In the genomic region with DNA sequence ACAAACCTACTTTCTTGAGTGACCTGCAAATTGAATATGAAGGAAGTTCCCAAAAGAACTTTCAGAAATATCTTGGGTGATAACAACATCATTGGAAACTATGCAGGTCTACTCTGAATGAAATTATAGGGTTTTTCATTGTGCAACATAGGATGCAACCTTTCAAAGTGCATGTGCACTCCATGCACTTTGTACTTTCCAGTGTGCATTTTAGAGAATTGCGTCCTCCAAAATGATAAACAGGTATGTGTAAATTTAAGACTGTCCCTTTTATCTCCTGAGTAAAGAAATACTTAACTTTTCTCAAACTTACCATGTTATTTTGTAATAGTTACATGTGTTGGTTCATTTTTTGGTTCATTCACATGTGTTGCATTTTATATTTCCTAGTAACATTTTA, we compare ENCODE assay signal across 25 cellular contexts. TPM values are rescaled to one million over a fixed set of nuclear protein-coding genes. Genes with fewer than 3 reads are reported as not detected.
DNase-seq lines count a peak whose midpoint lies in the region; ATAC-seq, FAIRE-seq and TF ChIP-seq lines count a peak whose summit lies in the region.
"Had no signal": no experiment of that assay in that cellular context is flagged by ENCODE, and none has a peak within 500 bp of the region (broad histone marks: within the 10 kb centered on the region; RNA-seq: fewer than 3 reads in every experiment).

No MANE protein-coding gene starts in this region.

- dilution Hi-C loops in IMR-90 (cut with HindIII; ENCODE audit: low sequenced_read_pairs, unreplicated experiment): no loop called here

- H3K4me2 ChIP-seq in IMR-90 (ENCODE audit: low read depth, low read length) (no peak overlapping the region), HepG2 (ENCODE audit: low read depth, low read length) (peak overlapping the region; percentile 21; the same call in 1 of the 2 replicates)
- H3K4me2 ChIP-seq: BLaER1 had no signal

- BruUV-seq in IMR-90 (replicated peaks; lab: Mats Ljungman, UMichigan) (no TSS peak), HepG2 (replicated peaks; lab: Mats Ljungman, UMichigan) (no TSS peak)

- no peak overlapping the region for H4K91ac ChIP-seq in IMR-90 (ENCODE audit: insufficient read depth, low read depth, low read length)

- ATAC-seq in IMR-90 (ENCODE audit: low read depth) (no peak), HepG2 (0 out of 3 replicates have a peak, but pooled peaks have one; percentile 3), right lobe of liver (peak; percentile 60 to 72 (median 66)), GM18498 (IDR thresholded peaks at IDR 0.05; ENCODE audit: unreplicated experiment) (no peak), GM21619 (IDR thresholded peaks at IDR 0.05; ENCODE audit: unreplicated experiment) (no peak)
- ATAC-seq: GM12878 had no signal

- H3K18ac ChIP-seq in IMR-90 (ENCODE audit: low read depth, low read length): no peak overlapping the region

- H2BK20ac ChIP-seq in IMR-90 (ENCODE audit: low read depth, low read length): no peak overlapping the region

- H3K4me1 ChIP-seq in IMR-90 (ENCODE audit: control insufficient read depth, insufficient read depth, low read length) (no peaks in the 10 kb centered on the region), HepG2 (ENCODE audit: insufficient read depth, low read length) (peaks cover 50% of the 10 kb centered on the region), right lobe of liver (peaks cover 0 to 44% (median 14%) of the 10 kb centered on the region in 4 donors)
- H3K4me1 ChIP-seq: BE2C, BLaER1, Caco-2 had no signal

- no peak overlapping the region for H2BK5ac ChIP-seq in IMR-90 (ENCODE audit: low read depth, low read length, poor library complexity, severe bottlenecking)

- TF ChIP-seq RAD21 in IMR-90 (IDR thresholded peaks at IDR 0.05; ENCODE audit: low read length) (no peak), HepG2 (CRISPR knock-in tag; IDR thresholded peaks at IDR 0.05) (no peak)

- in situ Hi-C loops in IMR-90 (cut with MboI; ENCODE audit: low sequenced_read_pairs) (no loop called here), HepG2 (cut with HindIII; ENCODE audit: extremely low pct_ligation_motif_present, low pct_unique_long_range_greater_than_20kb) (no loop called here)

- H3K4ac ChIP-seq in IMR-90 (ENCODE audit: low read depth, low read length): no peak overlapping the region

- H4K20me1 ChIP-seq in IMR-90 (ENCODE audit: insufficient read depth, low read length) (peaks cover 19% of the 10 kb centered on the region; the same call in 1 of the 2 replicates), HepG2 (ENCODE audit: insufficient read depth, low read length) (no peaks in the 10 kb centered on the region)

- H4K5ac ChIP-seq in IMR-90 (ENCODE audit: low read depth, low read length): no peak overlapping the region

- H3K79me2 ChIP-seq in HepG2 (ENCODE audit: insufficient read depth, low read length): no peaks in the 10 kb centered on the region

- H2BK15ac ChIP-seq in IMR-90 (ENCODE audit: low read depth, low read length): no peak overlapping the region

- intact Hi-C loops in IMR-90 (cut with micrococcal nuclease): no loop called here
- intact Hi-C loops in HepG2 (cut with micrococcal nuclease; ENCODE audit: unreplicated experiment): no loop called here
- intact Hi-C loops in right lobe of liver (cut with DNase I): no loop called here

- H3K9ac ChIP-seq in IMR-90 (ENCODE audit: low read depth, low read length) (no peak overlapping the region), HepG2 (ENCODE audit: insufficient read depth, low read depth, low read length) (no peak overlapping the region)
- H3K9ac ChIP-seq: BLaER1 had no signal

- POLR2A ChIA-PET in IMR-90 (lab: Charles Lee; ENCODE audit: unreplicated experiment): no interaction called here
- POLR2A ChIA-PET in HepG2 (lab: Yijun Ruan, JAX): interaction anchor here (2.0 to 3.3 kb wide), 2 partner anchors 13 to 29 kb away, joined by 7 to 24 read pairs; a partner anchor contains a TSS

- H3K23ac ChIP-seq in IMR-90 (ENCODE audit: low read depth, low read length): no peak overlapping the region

- H3K4me3 ChIP-seq in IMR-90 (ENCODE audit: insufficient read depth, low read depth, low read length): no peak overlapping the region
- H3K4me3 ChIP-seq in HepG2 (replicated peaks in 1 of 3; ENCODE audit: insufficient read depth in 1 of 3, low read depth in 2 of 3, low read length in 3 of 3): no peak overlapping the region
- H3K4me3 ChIP-seq in right lobe of liver: no peak overlapping the region
- H3K4me3 ChIP-seq: BLaER1, GM12878 had no signal

- no peak overlapping the region for H2AK9ac ChIP-seq in IMR-90 (replicated peaks; ENCODE audit: low read depth, low read length, poor library complexity)

- H3K27me3 ChIP-seq in IMR-90 (ENCODE audit: control insufficient read depth, insufficient read depth, low read length) (no peaks in the 10 kb centered on the region), HepG2 (ENCODE audit: control insufficient read depth in 1 of 2, insufficient read depth in 2 of 2, low read length in 2 of 2) (no peaks in the 10 kb centered on the region), right lobe of liver (no peaks in the 10 kb centered on the region)
- H3K27me3 ChIP-seq: BE2C, BLaER1 had no signal

- WGBS in IMR-90 (ENCODE audit: extremely low coverage in 2 of 2, insufficient read length in 1 of 2), 2 experiments: no CpG with 5 or more reads among the region's 1 CpG
- WGBS in HepG2 (ENCODE audit: low lambda C conversion rate): 17% methylated on average over 1 of the region's 1 CpG
- WGBS in right lobe of liver (ENCODE audit: insufficient coverage, low coverage, low lambda C conversion rate, missing lambda C conversion rate): 40% methylated on average over 1 of the region's 1 CpG

- no peak overlapping the region for H3K14ac ChIP-seq in IMR-90 (replicated peaks; ENCODE audit: low read depth, low read length)

- peak; percentile 62 for FAIRE-seq in HepG2 (lab: Jason Lieb, UNC)
- FAIRE-seq: A204.1, D721Med, G401.6, GM12878, GM18507 had no signal

- H2AK5ac ChIP-seq in IMR-90 (ENCODE audit: low read depth, low read length): no peak overlapping the region

- H4K8ac ChIP-seq in IMR-90 (ENCODE audit: low read depth in 2 of 2, low read length in 2 of 2): no peak overlapping the region

- TF ChIP-seq POLR2A in IMR-90 (IDR thresholded peaks at IDR 0.05; ENCODE audit: low read depth, low read length) (0 out of 2 replicates have a peak, but pooled peaks have one; percentile 10), HepG2 (IDR thresholded peaks at IDR 0.05; ENCODE audit: insufficient read depth in 1 of 2, low read depth in 2 of 2, low read length in 2 of 2) (no peak), right lobe of liver (IDR thresholded peaks at IDR 0.05) (no peak)

- no peak overlapping the region for H2AFZ ChIP-seq in IMR-90 (replicated peaks; ENCODE audit: low read length, poor library complexity)
- no peak overlapping the region for H2AFZ ChIP-seq in HepG2 (ENCODE audit: low read length)

- H3K36me3 ChIP-seq in IMR-90 (ENCODE audit: control insufficient read depth, insufficient read depth, low read length) (peaks cover 29% of the 10 kb centered on the region), HepG2 (replicated peaks in 1 of 2; ENCODE audit: control insufficient read depth in 1 of 2, insufficient read depth in 2 of 2, low read length in 2 of 2) (peaks cover 4 to 17% of the 10 kb centered on the region in 2 experiments), right lobe of liver (peaks cover 0 to 71% (median 30%) of the 10 kb centered on the region in 4 donors)

- H3K27ac ChIP-seq in IMR-90 (ENCODE audit: insufficient read depth, low read length) (no peak overlapping the region), HepG2 (ENCODE audit: extremely low read length, insufficient read depth, low read length) (peak overlapping the region; percentile 41), right lobe of liver (peak overlapping the region in 2 of 3 donors; percentile 25 to 76)
- H3K27ac ChIP-seq: BLaER1 had no signal

- no peak for TF ChIP-seq CTCF in IMR-90 (conservative IDR thresholded peaks at IDR 0.05; ENCODE audit: low read depth, low read length)
- no peak for TF ChIP-seq CTCF in HepG2 (CRISPR knock-in tag; IDR thresholded peaks at IDR 0.05)
- TF ChIP-seq CTCF in right lobe of liver (IDR thresholded peaks at IDR 0.05): no peak

- peaks cover 12% of the 10 kb centered on the region; the same call in 1 of the 2 replicates for H3K9me1 ChIP-seq in IMR-90 (ENCODE audit: insufficient read depth, low read length)

- CTCF ChIA-PET in IMR-90 (lab: Yijun Ruan, JAX) (no interaction called here), HepG2 (lab: Yijun Ruan, JAX; ENCODE audit: low intra/inter-chr PET ratio, low total read pairs) (no interaction called here)

- DNase-seq in IMR-90: no peak
- DNase-seq in HepG2 (ENCODE audit: low spot score): peak; percentile 64
- DNase-seq in right lobe of liver: no peak
- DNase-seq in NCI-H526 (lab: John Stamatoyannopoulos, UW): no peak
- no peak for DNase-seq in COLO829 (ENCODE audit: low spot score)
- DNase-seq: 8988T; ACHN; BE2C; C1 segment of cervical spinal cord; Caco-2; Calu3; CD4-positive, alpha-beta memory T cell; CD4-positive, CD25-positive, alpha-beta regulatory T cell; CD8-positive, alpha-beta memory T cell; DMS79 treated with DMSO at 0.1 percent for 48 hours had no signal

- H3K79me1 ChIP-seq in IMR-90 (ENCODE audit: low read depth in 1 of 2, low read length in 2 of 2): peaks cover 8 to 24% of the 10 kb centered on the region in 2 experiments

- H2BK120ac ChIP-seq in IMR-90 (ENCODE audit: low read depth, low read length): no peak overlapping the region

- no peaks in the 10 kb centered on the region for H3K9me3 ChIP-seq in IMR-90 (ENCODE audit: control insufficient read depth, insufficient read depth, low read length)
- H3K9me3 ChIP-seq in HepG2 (ENCODE audit: low read length): no peaks in the 10 kb centered on the region
- no peaks in the 10 kb centered on the region for H3K9me3 ChIP-seq in right lobe of liver
- H3K9me3 ChIP-seq: BE2C, BLaER1, Caco-2 had no signal

- TF ChIP-seq EP300 in HepG2 (IDR thresholded peaks at IDR 0.05; ENCODE audit: low read depth in 2 of 2, low read length in 2 of 2): peak in 1 of 2 experiments; percentile 46; a peak in 1 of 4 replicates
- TF ChIP-seq EP300 in HepG2 (CRISPR knock-in tag; IDR thresholded peaks at IDR 0.05; ENCODE audit: borderline replicate concordance): no peak

- H3K56ac ChIP-seq in IMR-90 (ENCODE audit: extremely low read depth, insufficient read depth, low read length): no peak overlapping the region

RNA-seq across cellular contexts. Expression of a gene that starts 13.2 kb away (rescaled TPM):
- total RNA-seq in IMR-90 (2012; rRNA removed) (29.4 and 96.9 TPM in 2 replicates), HepG2 (2016; rRNA removed; fragmentation: Illumina TruSeq; extraction: Trizol) (277 and 333 TPM in 2 replicates), right lobe of liver (100 to 1,000 TPM in 4 of 6 experiments, 10 to 100 TPM in 2; 82.3 to 204 (median 126) TPM)
- polyA plus RNA-seq in IMR-90 (2012; rRNA removed) (219 and 229 TPM in 2 replicates), HepG2 (2011; rRNA removed) (189 and 218 TPM in 2 replicates)
- 81.4 and 102 TPM in 2 replicates for polyA plus RNA-seq in IMR-90 (2012; cell fraction: cytosol; rRNA removed)
- 215 and 1,047 TPM in 2 replicates for polyA plus RNA-seq in IMR-90 (2012; cell fraction: nucleus; rRNA removed; ENCODE audit: low replicate concordance)
- total RNA-seq in HepG2 (2016; cell fraction: cytosol; rRNA removed; fragmentation: Illumina TruSeq; extraction: Trizol; ENCODE audit: low read depth): 66.7 and 68.4 TPM in 2 replicates
- 277 and 309 TPM in 2 replicates for total RNA-seq in HepG2 (2016; cell fraction: insoluble cytoplasmic fraction; rRNA removed; fragmentation: Illumina TruSeq; extraction: Trizol)
- total RNA-seq in HepG2 (2016; cell fraction: membrane; rRNA removed; fragmentation: Illumina TruSeq; extraction: Trizol): 68.2 and 70.5 TPM in 2 replicates
- total RNA-seq in HepG2 (2016; cell fraction: nucleus; rRNA removed; fragmentation: Illumina TruSeq; extraction: Trizol): 278 and 311 TPM in 2 replicates
- polyA plus RNA-seq in HepG2 (2011; cell fraction: cytosol; rRNA removed): 169 and 242 TPM in 2 replicates
- polyA plus RNA-seq in HepG2 (2011; cell fraction: nucleus; rRNA removed): 586 and 686 TPM in 2 replicates
- 376 and 529 TPM in 2 replicates for polyA plus RNA-seq in HepG2 (2012)
- 22.7 and 25.6 TPM in 2 replicates for polyA plus RNA-seq in HepG2 (2016; cell fraction: cytosol; fragmentation: Illumina TruSeq; extraction: Trizol; ENCODE audit: low read depth)
- polyA plus RNA-seq in HepG2 (2016; cell fraction: insoluble cytoplasmic fraction; fragmentation: Illumina TruSeq; extraction: Trizol; ENCODE audit: low read depth): 415 and 444 TPM in 2 replicates
- 45.5 and 47.3 TPM in 2 replicates for polyA plus RNA-seq in HepG2 (2016; cell fraction: membrane; fragmentation: Illumina TruSeq; extraction: Trizol; ENCODE audit: low read depth)
- 410 and 415 TPM in 2 replicates for polyA plus RNA-seq in HepG2 (2016; cell fraction: nucleus; fragmentation: Illumina TruSeq; extraction: Trizol; ENCODE audit: insufficient read depth, low read depth)
- 99.8 and 128 TPM in 2 replicates for polyA minus RNA-seq in HepG2 (2011; rRNA and poly(A)+ RNA removed; ENCODE audit: low replicate concordance)
- 61.5 and 65.7 TPM in 2 replicates for polyA minus RNA-seq in HepG2 (2011; cell fraction: cytosol; rRNA and poly(A)+ RNA removed)
- 704 and 755 TPM in 2 replicates for polyA minus RNA-seq in HepG2 (2011; cell fraction: nucleus; rRNA and poly(A)+ RNA removed)

RNA-seq across cellular contexts. Expression of a gene that starts 16.9 kb away (rescaled TPM):
- not detected in 2 replicates for total RNA-seq in IMR-90 (2012; rRNA removed)
- 0.03 TPM in 1 of 2 replicates, not detected in the other for polyA plus RNA-seq in IMR-90 (2012; rRNA removed)
- not detected in 2 replicates for polyA plus RNA-seq in IMR-90 (2012; cell fraction: cytosol; rRNA removed)
- not detected in 2 replicates for polyA plus RNA-seq in IMR-90 (2012; cell fraction: nucleus; rRNA removed; ENCODE audit: low replicate concordance)
- total RNA-seq in HepG2 (2016; rRNA removed; fragmentation: Illumina TruSeq; extraction: Trizol): not detected in 2 replicates
- not detected in 2 replicates for total RNA-seq in HepG2 (2016; cell fraction: cytosol; rRNA removed; fragmentation: Illumina TruSeq; extraction: Trizol; ENCODE audit: low read depth)
- total RNA-seq in HepG2 (2016; cell fraction: insoluble cytoplasmic fraction; rRNA removed; fragmentation: Illumina TruSeq; extraction: Trizol): not detected in 2 replicates
- not detected in 2 replicates for total RNA-seq in HepG2 (2016; cell fraction: membrane; rRNA removed; fragmentation: Illumina TruSeq; extraction: Trizol)
- total RNA-seq in HepG2 (2016; cell fraction: nucleus; rRNA removed; fragmentation: Illumina TruSeq; extraction: Trizol): not detected in 2 replicates
- 0.17 and 0.18 TPM in 2 replicates for polyA plus RNA-seq in HepG2 (2011; rRNA removed)
- 0.09 and 0.22 TPM in 2 replicates for polyA plus RNA-seq in HepG2 (2011; cell fraction: cytosol; rRNA removed)
- polyA plus RNA-seq in HepG2 (2011; cell fraction: nucleus; rRNA removed): 0.16 TPM in 1 of 2 replicates, not detected in the other
- 0.12 and 0.30 TPM in 2 replicates for polyA plus RNA-seq in HepG2 (2012)
- polyA plus RNA-seq in HepG2 (2016; cell fraction: cytosol; fragmentation: Illumina TruSeq; extraction: Trizol; ENCODE audit: low read depth): not detected in 2 replicates
- polyA plus RNA-seq in HepG2 (2016; cell fraction: insoluble cytoplasmic fraction; fragmentation: Illumina TruSeq; extraction: Trizol; ENCODE audit: low read depth): not detected in 2 replicates
- polyA plus RNA-seq in HepG2 (2016; cell fraction: membrane; fragmentation: Illumina TruSeq; extraction: Trizol; ENCODE audit: low read depth): not detected in 2 replicates
- polyA plus RNA-seq in HepG2 (2016; cell fraction: nucleus; fragmentation: Illumina TruSeq; extraction: Trizol; ENCODE audit: insufficient read depth, low read depth): not detected in 2 replicates
- polyA minus RNA-seq in HepG2 (2011; rRNA and poly(A)+ RNA removed; ENCODE audit: low replicate concordance): not detected in 2 replicates
- polyA minus RNA-seq in HepG2 (2011; cell fraction: cytosol; rRNA and poly(A)+ RNA removed): not detected in 2 replicates
- polyA minus RNA-seq in HepG2 (2011; cell fraction: nucleus; rRNA and poly(A)+ RNA removed): not detected in 2 replicates
- 100 to 1,000 TPM in 3 of 6 experiments, 10 to 100 TPM in 3; 61.5 to 260 (median 105) TPM for total RNA-seq in right lobe of liver
- total RNA-seq: A673; Calu3; CD4-positive, alpha-beta memory T cell; CD4-positive, CD25-positive, alpha-beta regulatory T cell; CD8-positive, alpha-beta memory T cell; GM12878 had no signal
- polyA plus RNA-seq: AG04450; CD4-positive, alpha-beta memory T cell; CD8-positive, alpha-beta memory T cell had no signal

Comparison
In these comparisons a context has a peak if more than half of its experiments do, and no peak if none do; other contexts are left out.
1. RNA of a gene that starts 16.9 kb away (total RNA-seq): 61.5 to 260 TPM in right lobe of liver; not detected in HepG2 and not detected in IMR-90; every median in the first group is over 10 times any median in the second.
2. ATAC-seq: peak in HepG2 (single experiment) and right lobe of liver (4 of 4); none in IMR-90 (single experiment), GM18498 (single experiment) and GM21619 (single experiment).